ENCODE assay signal across 1 cellular context in the genomic region with DNA sequence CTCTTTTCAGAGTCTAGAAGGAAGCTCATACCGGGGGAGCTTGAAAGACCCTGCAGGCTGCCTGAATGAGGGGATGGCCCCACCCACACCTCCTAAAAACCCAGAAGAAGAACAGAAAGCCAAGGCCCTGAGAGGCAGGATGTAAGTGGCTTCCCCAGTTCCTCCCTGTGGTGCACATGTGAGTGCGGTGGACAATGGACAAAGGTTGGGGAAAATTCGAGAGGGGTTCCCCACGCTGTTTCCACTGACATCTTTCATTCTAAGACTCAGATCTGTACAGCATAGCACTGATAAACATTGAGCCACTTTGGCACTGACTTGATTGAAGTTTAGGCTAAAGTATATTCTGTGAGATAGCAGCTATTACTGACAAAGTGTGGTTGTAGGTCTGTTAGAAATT.
TF ChIP-seq lines count a peak whose summit lies in the region.

No MANE protein-coding gene starts in this region.

TF ChIP-seq in GM12878, 131 proteins besides CTCF, POLR2A, EP300 and RAD21 (continued from another document):
- TF ChIP-seq, protein P1, sequence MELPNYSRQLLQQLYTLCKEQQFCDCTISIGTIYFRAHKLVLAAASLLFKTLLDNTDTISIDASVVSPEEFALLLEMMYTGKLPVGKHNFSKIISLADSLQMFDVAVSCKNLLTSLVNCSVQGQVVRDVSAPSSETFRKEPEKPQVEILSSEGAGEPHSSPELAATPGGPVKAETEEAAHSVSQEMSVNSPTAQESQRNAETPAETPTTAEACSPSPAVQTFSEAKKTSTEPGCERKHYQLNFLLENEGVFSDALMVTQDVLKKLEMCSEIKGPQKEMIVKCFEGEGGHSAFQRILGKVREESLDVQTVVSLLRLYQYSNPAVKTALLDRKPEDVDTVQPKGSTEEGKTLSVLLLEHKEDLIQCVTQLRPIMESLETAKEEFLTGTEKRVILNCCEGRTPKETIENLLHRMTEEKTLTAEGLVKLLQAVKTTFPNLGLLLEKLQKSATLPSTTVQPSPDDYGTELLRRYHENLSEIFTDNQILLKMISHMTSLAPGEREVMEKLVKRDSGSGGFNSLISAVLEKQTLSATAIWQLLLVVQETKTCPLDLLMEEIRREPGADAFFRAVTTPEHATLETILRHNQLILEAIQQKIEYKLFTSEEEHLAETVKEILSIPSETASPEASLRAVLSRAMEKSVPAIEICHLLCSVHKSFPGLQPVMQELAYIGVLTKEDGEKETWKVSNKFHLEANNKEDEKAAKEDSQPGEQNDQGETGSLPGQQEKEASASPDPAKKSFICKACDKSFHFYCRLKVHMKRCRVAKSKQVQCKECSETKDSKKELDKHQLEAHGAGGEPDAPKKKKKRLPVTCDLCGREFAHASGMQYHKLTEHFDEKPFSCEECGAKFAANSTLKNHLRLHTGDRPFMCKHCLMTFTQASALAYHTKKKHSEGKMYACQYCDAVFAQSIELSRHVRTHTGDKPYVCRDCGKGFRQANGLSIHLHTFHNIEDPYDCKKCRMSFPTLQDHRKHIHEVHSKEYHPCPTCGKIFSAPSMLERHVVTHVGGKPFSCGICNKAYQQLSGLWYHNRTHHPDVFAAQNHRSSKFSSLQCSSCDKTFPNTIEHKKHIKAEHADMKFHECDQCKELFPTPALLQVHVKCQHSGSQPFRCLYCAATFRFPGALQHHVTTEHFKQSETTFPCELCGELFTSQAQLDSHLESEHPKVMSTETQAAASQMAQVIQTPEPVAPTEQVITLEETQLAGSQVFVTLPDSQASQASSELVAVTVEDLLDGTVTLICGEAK (IDR thresholded peaks at IDR 0.05; ENCODE audit: borderline replicate concordance) = no peak
- TF ChIP-seq FOXK2 (IDR thresholded peaks at IDR 0.05) (no peak), HDAC2 (IDR thresholded peaks at IDR 0.05) (no peak)
TF ChIP-seq in GM12878: peak in this region for 43.
